In the genomic region with DNA sequence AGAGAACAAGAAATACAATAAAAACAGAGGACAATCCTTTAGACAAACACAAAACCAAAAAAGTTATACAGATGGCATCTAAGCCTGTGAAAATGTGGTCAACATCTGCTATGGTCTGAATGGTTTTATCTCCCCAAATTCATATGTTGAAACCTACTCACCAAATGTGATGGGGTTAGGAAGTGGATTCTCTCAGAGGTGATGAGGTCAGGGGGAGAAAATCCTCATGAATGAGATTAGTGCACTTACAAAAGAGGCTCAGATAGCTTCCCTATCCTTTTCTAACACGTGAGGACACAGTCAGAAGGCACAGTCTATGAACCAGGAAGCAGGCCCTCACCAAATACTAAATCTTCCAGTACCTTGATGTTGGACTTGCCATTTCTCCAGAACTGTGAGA, we compare ENCODE assay signal across 27 cellular contexts.
"Had no signal": no experiment of that assay in that cellular context is flagged by ENCODE, and none has a peak within 500 bp of the region (broad histone marks: within the 10 kb centered on the region; RNA-seq: fewer than 3 reads in every experiment).

No MANE protein-coding gene starts in this region.

- H3K4me3 Mint-ChIP-seq: activated CD4-positive, alpha-beta memory T cell treated with anti-CD3 and anti-CD28 coated beads, Interleukin-2, amount 10 ng/mL, durations not matched to agents 7 days and 5 days; activated CD4-positive, alpha-beta T cell treated with anti-CD3 and anti-CD28 coated beads, Interleukin-2, amount 10 ng/mL, durations not matched to agents 24 days and 14 days; activated naive CD4-positive, alpha-beta T cell treated with anti-CD3 and anti-CD28 coated beads, Interleukin-2, amount 10 ng/mL, durations not matched to agents 7 days and 5 days; mesothelial cell of epicardium; naive thymus-derived CD8-positive, alpha-beta T cell; T-helper 1 cell treated with Interleukin-12 subunit alpha and Interleukin-12 subunit beta and Interleukin-4 antibody, amounts not matched to agents 30 μg/mL and 1 μg/mL, for 36 hours; type B pancreatic cell had no signal

- H3K9me3 Mint-ChIP-seq: activated CD4-positive, alpha-beta memory T cell treated with anti-CD3 and anti-CD28 coated beads, Interleukin-2, amount 10 ng/mL, durations not matched to agents 7 days and 5 days; activated CD4-positive, alpha-beta T cell treated with anti-CD3 and anti-CD28 coated beads, Interleukin-2, amount 10 ng/mL, durations not matched to agents 24 days and 14 days; activated naive CD4-positive, alpha-beta T cell treated with anti-CD3 and anti-CD28 coated beads, Interleukin-2, amount 10 ng/mL, durations not matched to agents 7 days and 5 days; naive thymus-derived CD8-positive, alpha-beta T cell; T-helper 1 cell treated with Interleukin-12 subunit alpha and Interleukin-12 subunit beta and Interleukin-4 antibody, amounts not matched to agents 30 μg/mL and 1 μg/mL, for 36 hours had no signal

- H3K4me3 ChIP-seq: body of pancreas, cardiac muscle cell, hepatocyte, left ventricle myocardium inferior, ovary, prostate gland, spleen, thoracic aorta had no signal

- DNase-seq: activated CD4-positive, alpha-beta memory T cell treated with anti-CD3 and anti-CD28 coated beads, Interleukin-2, amount 10 ng/mL, durations not matched to agents 7 days and 5 days; activated CD4-positive, alpha-beta T cell treated with anti-CD3 and anti-CD28 coated beads, Interleukin-2, amount 10 ng/mL, durations not matched to agents 24 days and 14 days; activated effector memory CD4-positive, alpha-beta T cell treated with anti-CD3 and anti-CD28 coated beads, Interleukin-2, amount 50 U/mL, for 16 hours; activated naive CD4-positive, alpha-beta T cell treated with anti-CD3 and anti-CD28 coated beads, Interleukin-2, amount 10 ng/mL, durations not matched to agents 7 days and 5 days; activated T-cell treated with anti-CD3 and anti-CD28 coated beads for 4 hours; anterior cingulate cortex; body of pancreas; cortex of kidney; glutamatergic neuron; kidney glomerular epithelial cell; left ventricle myocardium inferior; naive thymus-derived CD8-positive, alpha-beta T cell; ovary; spleen; stimulated activated CD4-positive, alpha-beta T cell treated with anti-CD3 and anti-CD28 coated beads, Interleukin-4, amount 100 ng/mL, for 1 hour; stimulated activated naive CD4-positive, alpha-beta T cell; T1000 had no signal

- H3K27ac ChIP-seq: body of pancreas, cardiac muscle cell, hepatocyte, left ventricle myocardium inferior, neutrophil, ovary, prostate gland, spleen, thoracic aorta, VCaP had no signal

- H3K27me3 ChIP-seq: body of pancreas, cardiac muscle cell, hepatocyte, neutrophil, ovary, spleen had no signal

- H3K9me3 ChIP-seq: neutrophil, ovary, prostate gland, thoracic aorta had no signal

- H3K27me3 Mint-ChIP-seq: activated CD4-positive, alpha-beta memory T cell treated with anti-CD3 and anti-CD28 coated beads, Interleukin-2, amount 10 ng/mL, durations not matched to agents 7 days and 5 days; activated CD4-positive, alpha-beta T cell treated with anti-CD3 and anti-CD28 coated beads, Interleukin-2, amount 10 ng/mL, durations not matched to agents 24 days and 14 days; activated naive CD4-positive, alpha-beta T cell treated with anti-CD3 and anti-CD28 coated beads, Interleukin-2, amount 10 ng/mL, durations not matched to agents 7 days and 5 days; naive thymus-derived CD8-positive, alpha-beta T cell; type B pancreatic cell had no signal

- ATAC-seq: activated CD4-positive, CD25-positive, alpha-beta regulatory T cell treated with anti-CD3 and anti-CD28 coated beads, Interleukin-2, amount 50 U/mL, for 24 hours; body of pancreas; naive thymus-derived CD8-positive, alpha-beta T cell had no signal

- H3K4me1 Mint-ChIP-seq: activated CD4-positive, alpha-beta memory T cell treated with anti-CD3 and anti-CD28 coated beads, Interleukin-2, amount 10 ng/mL, durations not matched to agents 7 days and 5 days; activated CD4-positive, alpha-beta T cell treated with anti-CD3 and anti-CD28 coated beads, Interleukin-2, amount 10 ng/mL, durations not matched to agents 24 days and 14 days; activated naive CD4-positive, alpha-beta T cell treated with anti-CD3 and anti-CD28 coated beads, Interleukin-2, amount 10 ng/mL, durations not matched to agents 7 days and 5 days; mesothelial cell of epicardium had no signal

- H3K27ac Mint-ChIP-seq: activated CD4-positive, alpha-beta memory T cell treated with anti-CD3 and anti-CD28 coated beads, Interleukin-2, amount 10 ng/mL, durations not matched to agents 7 days and 5 days; activated CD4-positive, alpha-beta T cell treated with anti-CD3 and anti-CD28 coated beads, Interleukin-2, amount 10 ng/mL, durations not matched to agents 24 days and 14 days; activated naive CD4-positive, alpha-beta T cell treated with anti-CD3 and anti-CD28 coated beads, Interleukin-2, amount 10 ng/mL, durations not matched to agents 7 days and 5 days; mesothelial cell of epicardium; naive thymus-derived CD8-positive, alpha-beta T cell; T-helper 1 cell treated with Interleukin-12 subunit alpha and Interleukin-12 subunit beta and Interleukin-4 antibody, amounts not matched to agents 30 μg/mL and 1 μg/mL, for 36 hours; type B pancreatic cell had no signal

- H3K4me1 ChIP-seq: body of pancreas, prostate gland, spleen had no signal

- H3K36me3 ChIP-seq: cardiac muscle cell, neutrophil, ovary, prostate gland, thoracic aorta had no signal
